ENCODE assay signal across 1 cellular context in genomic region chr12:1830981-1831930, GRCh38.
TF ChIP-seq lines count a peak whose summit lies in the region.

No MANE protein-coding gene starts in this region.

TF ChIP-seq in HepG2, 621 proteins besides CTCF, POLR2A, EP300 and RAD21 (continued from another document and continues in another):
- TF ChIP-seq TFAP4 (IDR thresholded peaks at IDR 0.05; ENCODE audit: borderline replicate concordance, low read depth) (peak; percentile 57; the same call in 1 of the 2 replicates), ZNF24 (IDR thresholded peaks at IDR 0.05) (no peak), ZBTB8A (CRISPR knock-in tag; IDR thresholded peaks at IDR 0.05; ENCODE audit: borderline replicate concordance, low read depth) (no peak), GATAD1 (CRISPR knock-in tag; IDR thresholded peaks at IDR 0.05) (peak; percentile 63), BATF2 (CRISPR knock-in tag; IDR thresholded peaks at IDR 0.05) (no peak), PRPF4 (IDR thresholded peaks at IDR 0.05; ENCODE audit: low read depth, low read length, poor library complexity, severe bottlenecking) (no peak), ZNF337 (CRISPR knock-in tag; IDR thresholded peaks at IDR 0.05; ENCODE audit: borderline replicate concordance, low read depth) (no peak), ZBTB21 (CRISPR knock-in tag; IDR thresholded peaks at IDR 0.05) (peak; percentile 55; the same call in 1 of the 2 replicates), TEAD2 (CRISPR knock-in tag; IDR thresholded peaks at IDR 0.05) (0 out of 2 replicates have a peak, but pooled peaks have one; percentile 37), HOXA5 (CRISPR knock-in tag; IDR thresholded peaks at IDR 0.05) (peak; percentile 97), MYPOP (CRISPR knock-in tag; IDR thresholded peaks at IDR 0.05) (0 out of 2 replicates have a peak, but pooled peaks have one; percentile 33), NAIF1 (CRISPR knock-in tag; IDR thresholded peaks at IDR 0.05; ENCODE audit: borderline replicate concordance) (0 out of 2 replicates have a peak, but pooled peaks have one; percentile 43), PATZ1 (CRISPR knock-in tag; IDR thresholded peaks at IDR 0.05) (0 out of 2 replicates have a peak, but pooled peaks have one; percentile 40), HMG20A (CRISPR knock-in tag; IDR thresholded peaks at IDR 0.05; ENCODE audit: borderline replicate concordance) (0 out of 2 replicates have a peak, but pooled peaks have one; percentile 30), RFX1 (IDR thresholded peaks at IDR 0.05) (no peak), YY1 (IDR thresholded peaks at IDR 0.05; ENCODE audit: insufficient read depth, insufficient replicate concordance, low read depth, low read length) (no peak), ZNF770 (CRISPR knock-in tag; IDR thresholded peaks at IDR 0.05) (no peak), PHF21A (CRISPR knock-in tag; IDR thresholded peaks at IDR 0.05) (peak; percentile 36; the same call in 1 of the 2 replicates), EEA1 (CRISPR knock-in tag; IDR thresholded peaks at IDR 0.05; ENCODE audit: borderline replicate concordance) (no peak), ATF5 (CRISPR knock-in tag; IDR thresholded peaks at IDR 0.05; ENCODE audit: low read depth) (no peak), DNMT1 (CRISPR knock-in tag; IDR thresholded peaks at IDR 0.05) (no peak), HOXA3 (CRISPR knock-in tag; IDR thresholded peaks at IDR 0.05) (peak; percentile 41; the same call in 1 of the 2 replicates), CENPT (CRISPR knock-in tag; IDR thresholded peaks at IDR 0.05; ENCODE audit: low read depth) (0 out of 2 replicates have a peak, but pooled peaks have one; percentile 39), ZNF766 (CRISPR knock-in tag; IDR thresholded peaks at IDR 0.05; ENCODE audit: borderline replicate concordance) (peak; percentile 72; the same call in 1 of the 2 replicates), KAT7 (CRISPR knock-in tag; IDR thresholded peaks at IDR 0.05; ENCODE audit: borderline replicate concordance) (no peak), ZBTB14 (CRISPR knock-in tag; IDR thresholded peaks at IDR 0.05) (no peak), PCBP2 (optimal IDR thresholded peaks at IDR 0.05; ENCODE audit: low read depth, low read length, poor library complexity, severe bottlenecking) (no peak), SALL2 (CRISPR knock-in tag; IDR thresholded peaks at IDR 0.05) (0 out of 2 replicates have a peak, but pooled peaks have one; percentile 31), ZBTB49 (CRISPR knock-in tag; IDR thresholded peaks at IDR 0.05; ENCODE audit: borderline replicate concordance) (0 out of 2 replicates have a peak, but pooled peaks have one; percentile 54), TMF1 (CRISPR knock-in tag; IDR thresholded peaks at IDR 0.05; ENCODE audit: low read depth) (no peak), CHD2 (IDR thresholded peaks at IDR 0.05; ENCODE audit: low read depth, low read length) (no peak), MZF1 (CRISPR knock-in tag; IDR thresholded peaks at IDR 0.05; ENCODE audit: borderline replicate concordance) (no peak), TBX3 (IDR thresholded peaks at IDR 0.05; ENCODE audit: borderline replicate concordance) (peak; percentile 38; the same call in 1 of the 2 replicates), AHR (CRISPR knock-in tag; IDR thresholded peaks at IDR 0.05) (peak; percentile 94; the same call in 1 of the 2 replicates), NKX3-1 (CRISPR knock-in tag; IDR thresholded peaks at IDR 0.05) (peak; percentile 83; the same call in 1 of the 2 replicates), ZNF616 (CRISPR knock-in tag; IDR thresholded peaks at IDR 0.05; ENCODE audit: low read depth) (peak; percentile 60; the same call in 1 of the 2 replicates), KLF6 (CRISPR knock-in tag; IDR thresholded peaks at IDR 0.05) (peak; percentile 94), ZNF883 (CRISPR knock-in tag; IDR thresholded peaks at IDR 0.05; ENCODE audit: not compliant biosample characterization) (peak; percentile 89), HNRNPL (IDR thresholded peaks at IDR 0.05; ENCODE audit: low read depth, low read length) (no peak), RBM39 (IDR thresholded peaks at IDR 0.05; ENCODE audit: low read depth, low read length, poor library complexity, severe bottlenecking) (no peak), STAT5B (CRISPR knock-in tag; IDR thresholded peaks at IDR 0.05) (0 out of 2 replicates have a peak, but pooled peaks have one; percentile 75), SRY (CRISPR knock-in tag; IDR thresholded peaks at IDR 0.05) (peak; percentile 86), DNMT3B (CRISPR knock-in tag; conservative IDR thresholded peaks at IDR 0.05) (peak; percentile 85; the same call in 1 of the 2 replicates), CEBPG (CRISPR knock-in tag; IDR thresholded peaks at IDR 0.05) (peak; percentile 62; the same call in 1 of the 2 replicates), KLF15 (CRISPR knock-in tag; IDR thresholded peaks at IDR 0.05; ENCODE audit: borderline replicate concordance) (peak; percentile 90), ZNF234 (CRISPR knock-in tag; conservative IDR thresholded peaks at IDR 0.05) (no peak), NCOA5 (CRISPR knock-in tag; IDR thresholded peaks at IDR 0.05) (no peak), SNAPC5 (CRISPR knock-in tag; IDR thresholded peaks at IDR 0.05; ENCODE audit: borderline replicate concordance) (0 out of 2 replicates have a peak, but pooled peaks have one; percentile 49), ZNF878 (CRISPR knock-in tag; IDR thresholded peaks at IDR 0.05) (peak; percentile 84), TFDP2 (CRISPR knock-in tag; IDR thresholded peaks at IDR 0.05) (no peak), FOXA3 (CRISPR knock-in tag; IDR thresholded peaks at IDR 0.05) (0 out of 2 replicates have a peak, but pooled peaks have one; percentile 27), KLF12 (CRISPR knock-in tag; IDR thresholded peaks at IDR 0.05; ENCODE audit: borderline replicate concordance) (0 out of 2 replicates have a peak, but pooled peaks have one; percentile 82), ZFP41 (CRISPR knock-in tag; IDR thresholded peaks at IDR 0.05; ENCODE audit: borderline replicate concordance) (no peak), FOXK1 (CRISPR knock-in tag; IDR thresholded peaks at IDR 0.05; ENCODE audit: borderline replicate concordance, low read depth) (peak; percentile 68; the same call in 1 of the 2 replicates), ATF3 (CRISPR knock-in tag; IDR thresholded peaks at IDR 0.05) (peak; percentile 62; the same call in 1 of the 2 replicates), AGO1 (IDR thresholded peaks at IDR 0.05; ENCODE audit: low read depth, low read length, poor library complexity, severe bottlenecking) (no peak), TBX2 (CRISPR knock-in tag; IDR thresholded peaks at IDR 0.05; ENCODE audit: borderline replicate concordance) (peak; percentile 69; the same call in 1 of the 2 replicates), ZNF180 (CRISPR knock-in tag; IDR thresholded peaks at IDR 0.05; ENCODE audit: borderline replicate concordance, low read depth) (no peak; the same call in 1 of the 2 replicates), ZNF350 (CRISPR knock-in tag; IDR thresholded peaks at IDR 0.05; ENCODE audit: borderline replicate concordance, low read depth) (no peak), ZNF780A (CRISPR knock-in tag; IDR thresholded peaks at IDR 0.05) (no peak), ZNF3 (CRISPR knock-in tag; IDR thresholded peaks at IDR 0.05) (peak; percentile 58; the same call in 1 of the 2 replicates), ZNF543 (CRISPR knock-in tag; IDR thresholded peaks at IDR 0.05) (no peak)
